1 cellular context compared by ENCODE assay signal in genomic region chr2:20576598-20577115, GRCh38.
TF ChIP-seq lines count a peak whose summit lies in the region.

No MANE protein-coding gene starts in this region.

TF ChIP-seq in K562, 482 proteins besides CTCF, POLR2A, EP300 and RAD21 (continued from another document and continues in another):
- TF ChIP-seq FOXO4 (CRISPR knock-in tag; IDR thresholded peaks at IDR 0.05) (no peak), ZNF507 (tag; conservative IDR thresholded peaks at IDR 0.05) (no peak), TAF7 (tag; IDR thresholded peaks at IDR 0.05) (peak; percentile 3; the same call in 1 of the 2 replicates), BCOR (IDR thresholded peaks at IDR 0.05) (no peak), CREB5 (CRISPR knock-in tag; IDR thresholded peaks at IDR 0.05) (no peak), SNAPC5 (CRISPR knock-in tag; IDR thresholded peaks at IDR 0.05) (no peak), MITF (IDR thresholded peaks at IDR 0.05) (no peak), ARNT (IDR thresholded peaks at IDR 0.05) (no peak), PHB2 (IDR thresholded peaks at IDR 0.05; ENCODE audit: low read depth) (no peak), TEAD4 (IDR thresholded peaks at IDR 0.05; ENCODE audit: low read length) (no peak), TEAD4 (CRISPR knock-in tag; IDR thresholded peaks at IDR 0.05; ENCODE audit: borderline replicate concordance) (no peak), NFE2 (IDR thresholded peaks at IDR 0.05; ENCODE audit: low read depth) (no peak), CBX2 (IDR thresholded peaks at IDR 0.05; ENCODE audit: insufficient read depth, low read length, poor library complexity, severe bottlenecking) (no peak), RBFOX2 (IDR thresholded peaks at IDR 0.05; ENCODE audit: low read depth, low read length) (no peak), FOXA3 (CRISPR knock-in tag; conservative IDR thresholded peaks at IDR 0.05 in 1 of 2, IDR thresholded peaks at IDR 0.05 in 1 of 2) (peak in 1 of 2 experiments; percentile 29; a peak in 1 of 4 replicates), ID3 (CRISPR knock-in tag; IDR thresholded peaks at IDR 0.05) (no peak), ID3 (tag; IDR thresholded peaks at IDR 0.05) (peak; percentile 61), ZNF316 (IDR thresholded peaks at IDR 0.05) (no peak), IFI16 (CRISPR knock-in tag; IDR thresholded peaks at IDR 0.05) (no peak), SETDB1 (IDR thresholded peaks at IDR 0.05; ENCODE audit: low read length) (no peak), SLC30A9 (CRISPR knock-in tag; IDR thresholded peaks at IDR 0.05) (no peak), HNRNPL (IDR thresholded peaks at IDR 0.05; ENCODE audit: low read depth, low read length) (no peak), NONO (IDR thresholded peaks at IDR 0.05; ENCODE audit: low read depth in 2 of 2, low read length in 1 of 2) (no peak), FOXP1 (CRISPR knock-in tag; IDR thresholded peaks at IDR 0.05) (no peak), ZNF655 (CRISPR knock-in tag; IDR thresholded peaks at IDR 0.05) (no peak), ELF1 (tag; IDR thresholded peaks at IDR 0.05) (peak; percentile 63), RBM15 (IDR thresholded peaks at IDR 0.05; ENCODE audit: insufficient read depth, low read length) (no peak), FOXJ2 (tag; IDR thresholded peaks at IDR 0.05) (no peak), NFIC (IDR thresholded peaks at IDR 0.05) (no peak), DMBX1 (CRISPR knock-in tag; IDR thresholded peaks at IDR 0.05; ENCODE audit: borderline replicate concordance) (peak; percentile 70; the same call in 1 of the 2 replicates), MEF2D (tag; conservative IDR thresholded peaks at IDR 0.05; ENCODE audit: low read depth) (peak; percentile 71; the same call in 1 of the 2 replicates), ZNF592 (IDR thresholded peaks at IDR 0.05) (peak; percentile 91), CEBPG (CRISPR knock-in tag; IDR thresholded peaks at IDR 0.05) (0 out of 2 replicates have a peak, but pooled peaks have one; percentile 6), CEBPG (tag; conservative IDR thresholded peaks at IDR 0.05 in 1 of 2, IDR thresholded peaks at IDR 0.05 in 1 of 2) (no peak), MCM3 (IDR thresholded peaks at IDR 0.05) (no peak), SRSF7 (optimal IDR thresholded peaks at IDR 0.05; ENCODE audit: low read depth, low read length) (no peak), BMI1 (IDR thresholded peaks at IDR 0.05; ENCODE audit: low read length) (no peak), ZKSCAN1 (IDR thresholded peaks at IDR 0.05; ENCODE audit: low read depth, low read length) (no peak), NFATC3 (IDR thresholded peaks at IDR 0.05) (no peak), ZNF75A (CRISPR knock-in tag; IDR thresholded peaks at IDR 0.05) (no peak), ZNF644 (tag; IDR thresholded peaks at IDR 0.05; ENCODE audit: low read depth) (0 out of 2 replicates have a peak, but pooled peaks have one; percentile 14), ZNF696 (CRISPR knock-in tag; conservative IDR thresholded peaks at IDR 0.05) (no peak), KAT8 (IDR thresholded peaks at IDR 0.05; ENCODE audit: low read depth) (no peak), NKRF (IDR thresholded peaks at IDR 0.05; ENCODE audit: borderline replicate concordance) (no peak), SIN3A (IDR thresholded peaks at IDR 0.05; ENCODE audit: borderline replicate concordance in 2 of 2, control insufficient read depth in 1 of 2, low read depth in 2 of 2, low read length in 2 of 2) (no peak), GABPB1 (CRISPR knock-in tag; IDR thresholded peaks at IDR 0.05) (0 out of 2 replicates have a peak, but pooled peaks have one; percentile 29), BHLHE40 (IDR thresholded peaks at IDR 0.05; ENCODE audit: low read length) (no peak), ZNF280A (IDR thresholded peaks at IDR 0.05; ENCODE audit: low read depth, partially characterized antibody) (no peak), ZBTB11 (CRISPR knock-in tag; IDR thresholded peaks at IDR 0.05) (peak in 1 of 3 experiments; percentile 64; a peak in 2 of 6 replicates), VEZF1 (CRISPR knock-in tag; IDR thresholded peaks at IDR 0.05) (peak; percentile 23; the same call in 1 of the 2 replicates)
